In the genomic region with DNA sequence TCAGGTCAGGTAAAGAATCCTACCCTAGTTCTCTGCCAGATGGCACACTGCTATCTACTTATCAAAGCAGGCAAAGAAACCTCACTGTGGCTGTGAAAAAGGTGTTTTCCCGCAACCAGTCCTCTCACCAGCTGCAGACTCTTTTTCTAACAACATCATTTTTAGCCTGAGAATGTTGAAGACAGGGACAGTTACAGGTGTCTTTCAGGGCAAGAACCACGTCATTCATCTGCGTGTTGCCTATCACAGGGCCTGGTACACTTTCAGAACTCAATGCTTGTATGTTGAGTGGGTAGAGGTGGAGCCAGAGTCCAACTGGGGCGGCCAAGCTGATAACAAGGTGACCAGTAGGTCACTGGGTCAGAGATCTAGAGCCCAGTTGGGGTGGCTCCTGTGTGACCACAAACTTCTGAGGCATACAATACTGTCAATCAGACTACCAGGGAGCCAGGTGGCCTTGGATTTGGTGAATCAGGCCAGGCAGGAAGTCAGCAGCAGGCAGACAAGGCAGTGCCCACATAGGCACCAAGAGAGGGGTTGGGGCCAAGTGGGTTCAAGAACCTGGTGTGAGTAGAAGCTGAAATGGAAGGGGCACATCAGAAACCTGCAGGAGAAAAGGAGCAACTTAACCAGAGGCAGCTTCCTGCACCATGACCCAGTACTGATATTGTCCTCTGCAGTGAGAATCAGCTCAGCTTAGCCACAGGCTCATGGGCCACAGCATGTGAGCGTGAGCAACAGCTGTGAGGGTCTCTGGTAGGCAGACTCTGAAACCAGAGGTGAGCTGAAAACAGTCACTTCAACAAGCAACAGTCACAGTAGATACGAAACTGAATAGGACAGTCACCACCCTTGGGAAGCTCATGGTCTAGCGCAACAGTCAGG, we compare ENCODE assay signal across 11 cellular contexts.
DNase-seq lines count a peak whose midpoint lies in the region; ATAC-seq and TF ChIP-seq lines count a peak whose summit lies in the region.
"Had no signal": no experiment of that assay in that cellular context is flagged by ENCODE, and none has a peak within 500 bp of the region (broad histone marks: within the 10 kb centered on the region; RNA-seq: fewer than 3 reads in every experiment).

No MANE protein-coding gene starts in this region.

- TF ChIP-seq POLR2A in right lobe of liver (IDR thresholded peaks at IDR 0.05), result no peak

- POLR2A ChIA-PET in Caco-2 (lab: Charles Lee), result no interaction called here

- H3K4me3 ChIP-seq in right lobe of liver (no peak overlapping the region), Caco-2 (ENCODE audit: low read depth, low read length) (no peak overlapping the region)
- H3K4me3 ChIP-seq: colonic mucosa had no signal

- no TSS peak for BruUV-seq in Caco-2 (replicated peaks; lab: Mats Ljungman, UMichigan)

- H3K36me3 ChIP-seq in KOPT-K1 (ENCODE audit: insufficient read depth, low read length) (no peaks in the 10 kb centered on the region), right lobe of liver (no peaks in the 10 kb centered on the region), Caco-2 (ENCODE audit: control insufficient read depth, insufficient read depth, low read length) (no peaks in the 10 kb centered on the region)
- H3K36me3 ChIP-seq: colonic mucosa had no signal

- H3K27ac Mint-ChIP-seq in Caco-2 (ENCODE audit: unreplicated experiment), result no peak overlapping the region
- H3K27ac Mint-ChIP-seq: natural killer cell treated with Interleukin-12 subunit alpha and Interleukin-12 subunit beta and Interleukin-15 and Interleukin-18, amount 100 ng/mL, for 72 hours had no signal

- intact Hi-C loops in right lobe of liver (cut with DNase I), result no loop called here
- intact Hi-C loops in Caco-2 (cut with micrococcal nuclease; ENCODE audit: unreplicated experiment), result no loop called here

- H3K27me3 Mint-ChIP-seq in Caco-2 (ENCODE audit: insufficient read depth, unreplicated experiment), result no peaks in the 10 kb centered on the region
- H3K27me3 Mint-ChIP-seq: natural killer cell treated with Interleukin-12 subunit alpha and Interleukin-12 subunit beta and Interleukin-15 and Interleukin-18, amount 100 ng/mL, for 72 hours had no signal

- CTCF ChIA-PET in Caco-2 (lab: Charles Lee), result no interaction called here

- TF ChIP-seq CTCF in right lobe of liver (IDR thresholded peaks at IDR 0.05) (no peak), Caco-2 (IDR thresholded peaks at IDR 0.05; ENCODE audit: insufficient read depth in 1 of 2, low read depth in 1 of 2, low read length in 1 of 2, severe bottlenecking in 1 of 2, unreplicated experiment in 1 of 2) (no peak)

- H3K9me3 ChIP-seq in KOPT-K1 (ENCODE audit: insufficient read depth, low read length, poor library complexity, severe bottlenecking) (no peaks in the 10 kb centered on the region), right lobe of liver (no peaks in the 10 kb centered on the region), Caco-2 (no peaks in the 10 kb centered on the region)
- H3K9me3 ChIP-seq: colonic mucosa had no signal

- H3K36me3 Mint-ChIP-seq in Caco-2 (ENCODE audit: insufficient read depth, unreplicated experiment), result no peaks in the 10 kb centered on the region
- H3K36me3 Mint-ChIP-seq: natural killer cell treated with Interleukin-12 subunit alpha and Interleukin-12 subunit beta and Interleukin-15 and Interleukin-18, amount 100 ng/mL, for 72 hours had no signal

- peak overlapping the region; percentile 65 for H3K27ac ChIP-seq in KOPT-K1 (ENCODE audit: low read depth, low read length, poor library complexity, severe bottlenecking)
- H3K27ac ChIP-seq in right lobe of liver, result peak overlapping the region; percentile 51 to 76 (median 70)
- H3K27ac ChIP-seq: colonic mucosa had no signal

- WGBS in right lobe of liver (ENCODE audit: insufficient coverage, low coverage, low lambda C conversion rate, missing lambda C conversion rate), result 10% methylated on average over 3 of the region's 7 CpGs

- no peaks in the 10 kb centered on the region for H3K4me1 Mint-ChIP-seq in Caco-2 (ENCODE audit: low read depth, unreplicated experiment)

- peaks cover 0 to 27% (median 13%) of the 10 kb centered on the region in 4 donors for H3K4me1 ChIP-seq in right lobe of liver
- no peaks in the 10 kb centered on the region for H3K4me1 ChIP-seq in Caco-2
- H3K4me1 ChIP-seq: colonic mucosa had no signal

- H3K9me3 Mint-ChIP-seq in Caco-2 (ENCODE audit: unreplicated experiment), result no peaks in the 10 kb centered on the region
- H3K9me3 Mint-ChIP-seq: natural killer cell treated with Interleukin-12 subunit alpha and Interleukin-12 subunit beta and Interleukin-15 and Interleukin-18, amount 100 ng/mL, for 72 hours had no signal

- ATAC-seq in GM18511 (IDR thresholded peaks at IDR 0.05; ENCODE audit: unreplicated experiment), result peak; percentile 69
- peak; percentile 31 for ATAC-seq in GM21515 (IDR thresholded peaks at IDR 0.05; ENCODE audit: unreplicated experiment)
- peak; percentile 85 to 93 (median 90) for ATAC-seq in right lobe of liver

- no peak overlapping the region for H3K4me3 Mint-ChIP-seq in Caco-2 (ENCODE audit: unreplicated experiment)
- H3K4me3 Mint-ChIP-seq: natural killer cell treated with Interleukin-12 subunit alpha and Interleukin-12 subunit beta and Interleukin-15 and Interleukin-18, amount 100 ng/mL, for 72 hours had no signal

- peak; percentile 73 to 87 (median 84) for DNase-seq in right lobe of liver
- DNase-seq in Caco-2, result no peak
- no peak for DNase-seq in NOMO-1 (lab: John Stamatoyannopoulos, UW; ENCODE audit: unreplicated experiment in 2 of 2)
- no peak for DNase-seq in hepatic stellate cell (ENCODE audit: low spot score)
- DNase-seq: colonic mucosa, glutamatergic neuron, NCI-H1092 treated with DMSO at 0.1 percent for 48 hours had no signal

- H3K27me3 ChIP-seq in right lobe of liver (no peaks in the 10 kb centered on the region), Caco-2 (replicated peaks; ENCODE audit: control insufficient read depth, insufficient read depth, low read length) (no peaks in the 10 kb centered on the region)
- H3K27me3 ChIP-seq: colonic mucosa had no signal

Comparison
In these comparisons a context has a peak if more than half of its experiments do, and no peak if none do; other contexts are left out.
1. ATAC-seq: peak in every context shown above with its lines; median percentile 90 in right lobe of liver; 69 in GM18511; 31 in GM21515.
2. DNase-seq: peak in right lobe of liver (3 of 3); none in Caco-2 (0 of 2), NOMO-1 (0 of 2) and hepatic stellate cell (single experiment).